ENCODE assay signal across 16 cellular contexts in genomic region chr6:36149436-36149835, GRCh38.
"Had no signal": no experiment of that assay in that cellular context is flagged by ENCODE, and none has a peak within 500 bp of the region (broad histone marks: within the 10 kb centered on the region; RNA-seq: fewer than 3 reads in every experiment).

No MANE protein-coding gene starts in this region.

- DNase-seq: activated CD4-positive, alpha-beta T cell treated with anti-CD3 and anti-CD28 coated beads, Interleukin-2, amount 10 ng/mL, durations not matched to agents 7 days and 5 days; activated CD4-positive, CD25-positive, alpha-beta regulatory T cell; activated CD8-positive, alpha-beta memory T cell treated with anti-CD3 and anti-CD28 coated beads, Interleukin-2, amount 50 U/mL, for 48 hours; activated gamma-delta T cell; activated T-cell treated with anti-CD3 and anti-CD28 coated beads, Interleukin-2, amount 50 U/mL, for 72 hours; aorta; endodermal cell; erythroblast; hypothalamus; posterior cingulate gyrus; retina; stimulated activated CD4-positive, alpha-beta T cell treated with anti-CD3 and anti-CD28 coated beads, Interleukin-4, amount 100 ng/mL, for 24 hours; stimulated activated CD8-positive, alpha-beta memory T cell treated with anti-CD3 and anti-CD28 coated beads, Interleukin-4, amount 100 ng/mL, for 48 hours; stimulated activated naive CD4-positive, alpha-beta T cell treated with Interleukin-2 at 50 U/mL for 16 hours had no signal

- ATAC-seq: activated naive CD4-positive, alpha-beta T cell treated with anti-CD3 and anti-CD28 coated beads, Interleukin-2, amount 50 U/mL, for 72 hours; activated T-cell treated with anti-CD3 and anti-CD28 coated beads, Interleukin-2, amount 50 U/mL, for 72 hours; natural killer cell treated with Interleukin-12 subunit alpha and Interleukin-12 subunit beta and Interleukin-15 and Interleukin-18, amount 100 ng/mL, for 72 hours had no signal
